In the genomic region with DNA sequence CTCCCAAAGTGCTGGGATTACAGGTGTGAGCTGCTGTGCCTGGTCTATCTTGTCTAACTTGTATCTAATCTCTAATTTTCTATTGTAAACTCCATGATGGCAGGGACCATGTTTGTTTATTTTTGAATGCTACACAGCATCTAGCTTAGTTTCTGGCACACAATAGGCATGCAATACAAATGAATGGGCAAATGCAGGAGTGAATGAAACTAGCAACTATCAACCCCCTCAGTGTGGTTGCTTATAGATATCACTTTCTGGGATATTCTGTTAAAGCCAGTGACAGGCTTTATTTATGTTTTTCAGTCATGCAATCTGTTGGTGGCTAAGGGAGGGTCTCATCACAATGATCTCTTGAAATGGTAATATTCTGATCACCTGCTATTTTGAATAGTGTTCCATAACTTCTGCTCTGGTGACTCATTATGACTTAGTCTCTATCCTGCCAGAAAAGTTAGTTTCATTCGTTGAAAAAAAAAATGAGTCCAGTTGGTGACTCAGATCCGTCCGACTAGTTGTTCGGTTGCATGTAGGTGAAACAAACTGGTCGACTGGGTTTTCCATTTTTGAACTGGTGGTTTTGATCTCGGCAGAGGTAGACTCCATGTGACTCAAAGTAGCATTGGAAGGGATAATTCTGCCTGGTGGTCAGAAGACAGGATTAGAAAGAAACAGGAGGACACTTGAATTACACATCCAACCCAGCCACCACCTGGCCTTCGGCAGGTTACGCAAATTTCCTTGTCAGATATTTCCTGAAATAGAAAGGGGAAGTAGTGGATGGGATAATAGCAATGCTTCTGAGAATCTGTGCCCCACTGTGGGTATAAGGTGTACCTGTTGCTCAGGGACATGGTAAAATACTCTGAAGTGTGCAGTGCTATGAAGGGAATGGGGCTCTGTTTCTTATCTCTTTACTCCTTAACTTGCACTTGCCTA, we compare ENCODE assay signal across 8 cellular contexts.
DNase-seq lines count a peak whose midpoint lies in the region; ATAC-seq and TF ChIP-seq lines count a peak whose summit lies in the region.

No MANE protein-coding gene starts in this region.

- DNase-seq in stimulated activated CD4-positive, alpha-beta T cell treated with anti-CD3 and anti-CD28 coated beads, Interleukin-12 subunit alpha, Interleukin-12 subunit beta, amount 100 ng/mL, for 48 hours (ENCODE audit: low read depth in 2 of 3, low spot score in 1 of 3), result peak; percentile 27 to 43 (median 33)
- DNase-seq in stimulated activated CD4-positive, alpha-beta T cell treated with anti-CD3 and anti-CD28 coated beads, Interleukin-12 subunit alpha, Interleukin-12 subunit beta, amount 100 ng/mL, for 4 hours, result no peak
- DNase-seq in activated CD8-positive, alpha-beta memory T cell treated with anti-CD3 and anti-CD28 coated beads, Interleukin-2, amount 50 U/mL, for 24 hours (ENCODE audit: extremely low read depth), result peak; percentile 19
- peak; percentile 18 for DNase-seq in stromal cell of bone marrow (ENCODE audit: low read depth)
- DNase-seq in NCI-H2171 treated with DMSO at 0.1 percent for 48 hours (lab: John Stamatoyannopoulos, UW), result no peak
- no peak for DNase-seq in GM10266 (ENCODE audit: extremely low spot score)
- no peak for DNase-seq in cardiac septum (ENCODE audit: low spot score)

- intact Hi-C loops in cardiac septum (cut with DNase I), result no loop called here

- ATAC-seq in HG03439 (IDR thresholded peaks at IDR 0.05; ENCODE audit: unreplicated experiment), result peak; percentile 79

- TF ChIP-seq CTCF in GM10266 (IDR thresholded peaks at IDR 0.05; ENCODE audit: control insufficient read depth, insufficient read depth, low read depth, missing control alignments), result no peak

Comparison
In these comparisons a context has a peak if more than half of its experiments do, and no peak if none do; other contexts are left out.
1. DNase-seq: peak in stimulated activated CD4-positive, alpha-beta T cell treated with anti-CD3 and anti-CD28 coated beads, Interleukin-12 subunit alpha, Interleukin-12 subunit beta, amount 100 ng/mL, for 48 hours (3 of 3), activated CD8-positive, alpha-beta memory T cell treated with anti-CD3 and anti-CD28 coated beads, Interleukin-2, amount 50 U/mL, for 24 hours (single experiment) and stromal cell of bone marrow (single experiment); none in stimulated activated CD4-positive, alpha-beta T cell treated with anti-CD3 and anti-CD28 coated beads, Interleukin-12 subunit alpha, Interleukin-12 subunit beta, amount 100 ng/mL, for 4 hours (single experiment), NCI-H2171 treated with DMSO at 0.1 percent for 48 hours (single experiment), GM10266 (single experiment) and cardiac septum (single experiment).